Comparison of ENCODE assay signal across 20 cellular contexts in genomic region chr22:37202706-37203105, GRCh38. TPM values are rescaled to one million over a fixed set of nuclear protein-coding genes. Genes with fewer than 3 reads are reported as not detected.
DNase-seq lines count a peak whose midpoint lies in the region; ATAC-seq, FAIRE-seq and TF ChIP-seq lines count a peak whose summit lies in the region.
"Had no signal": no experiment of that assay in that cellular context is flagged by ENCODE, and none has a peak within 500 bp of the region (broad histone marks: within the 10 kb centered on the region; RNA-seq: fewer than 3 reads in every experiment).

No MANE protein-coding gene starts in this region.

- H3K4me3 ChIP-seq in HepG2 (replicated peaks in 1 of 3; ENCODE audit: insufficient read depth in 1 of 3, low read depth in 2 of 3, low read length in 3 of 3) (no peak overlapping the region), sigmoid colon (no peak overlapping the region)
- H3K4me3 ChIP-seq in CD4-positive, alpha-beta memory T cell (ENCODE audit: low read length in 2 of 2), result no peak overlapping the region
- H3K4me3 ChIP-seq: A549, GM23338, MG63 had no signal

- no TSS peak for BruUV-seq in HepG2 (replicated peaks; lab: Mats Ljungman, UMichigan)

- no peaks in the 10 kb centered on the region for H3K27me3 ChIP-seq in HepG2 (ENCODE audit: control insufficient read depth in 1 of 2, insufficient read depth in 2 of 2, low read length in 2 of 2)
- no peaks in the 10 kb centered on the region for H3K27me3 ChIP-seq in sigmoid colon
- H3K27me3 ChIP-seq in CD4-positive, alpha-beta memory T cell (ENCODE audit: insufficient read depth, low read length), result no peaks in the 10 kb centered on the region
- H3K27me3 ChIP-seq: MG63 had no signal

- in situ Hi-C loops in HepG2 (cut with HindIII; ENCODE audit: extremely low pct_ligation_motif_present, low pct_unique_long_range_greater_than_20kb), result no loop called here

- H3K9ac ChIP-seq in HepG2 (ENCODE audit: insufficient read depth, low read depth, low read length), result no peak overlapping the region

- POLR2A ChIA-PET in activated CD4-positive, alpha-beta T cell treated with anti-CD3 and anti-CD28 coated beads for 36 hours (lab: Charles Lee), result no interaction called here
- POLR2A ChIA-PET in HepG2 (lab: Yijun Ruan, JAX), result no interaction called here
- POLR2A ChIA-PET in CD4-positive, alpha-beta memory T cell (lab: Charles Lee; ENCODE audit: partially characterized antibody), result interaction anchor here (0.7 to 7.6 kb wide), 2 partner anchors 16 to 39 kb away, joined by 4 to 125 read pairs; no protein-coding TSS in a partner anchor

- H3K9me3 ChIP-seq in T-helper 17 cell (ENCODE audit: control insufficient read depth, low read length, poor library complexity, severe bottlenecking), result no peaks in the 10 kb centered on the region
- no peaks in the 10 kb centered on the region for H3K9me3 ChIP-seq in HepG2 (ENCODE audit: low read length)
- no peaks in the 10 kb centered on the region for H3K9me3 ChIP-seq in sigmoid colon
- no peaks in the 10 kb centered on the region for H3K9me3 ChIP-seq in CD4-positive, alpha-beta memory T cell (ENCODE audit: control insufficient read depth in 1 of 2, low read length in 2 of 2)
- H3K9me3 ChIP-seq: A549, MG63 had no signal

- no peak overlapping the region for H2AFZ ChIP-seq in HepG2 (ENCODE audit: low read length)
- H2AFZ ChIP-seq: GM23338 had no signal

- no peak for TF ChIP-seq CTCF in HepG2 (CRISPR knock-in tag; IDR thresholded peaks at IDR 0.05)
- TF ChIP-seq CTCF in sigmoid colon (IDR thresholded peaks at IDR 0.05), result no peak

- 43% methylated on average over 9 of the region's 11 CpGs for WGBS in HepG2 (ENCODE audit: low lambda C conversion rate)
- 85 to 92% methylated on average over 11 of the region's 11 CpGs for WGBS in sigmoid colon, 2 donors

- no peak overlapping the region for H3K4me3 Mint-ChIP-seq in activated CD4-positive, alpha-beta T cell treated with anti-CD3 and anti-CD28 coated beads for 36 hours
- no peak overlapping the region for H3K4me3 Mint-ChIP-seq in activated CD4-positive, alpha-beta T cell treated with anti-CD3 and anti-CD28 coated beads, Interleukin-2, amount 10 ng/mL, durations not matched to agents 24 days and 14 days
- H3K4me3 Mint-ChIP-seq in T-helper 17 cell, result no peak overlapping the region
- H3K4me3 Mint-ChIP-seq in CD4-positive, alpha-beta memory T cell, result no peak overlapping the region
- H3K4me3 Mint-ChIP-seq: CD14-positive monocyte, GM23338 had no signal

- ATAC-seq in activated CD4-positive, alpha-beta T cell treated with anti-CD3 and anti-CD28 coated beads for 36 hours, result no peak
- ATAC-seq in T-helper 17 cell (no peak), HepG2 (no peak), HG03025 (IDR thresholded peaks at IDR 0.05; ENCODE audit: low FRiP score, unreplicated experiment) (no peak)
- ATAC-seq: A549, GM23338 had no signal

- TF ChIP-seq POLR2A in HepG2 (IDR thresholded peaks at IDR 0.05; ENCODE audit: insufficient read depth in 1 of 2, low read depth in 2 of 2, low read length in 2 of 2), result no peak
- no peak for TF ChIP-seq POLR2A in sigmoid colon (IDR thresholded peaks at IDR 0.05)

- FAIRE-seq in HepG2 (lab: Jason Lieb, UNC), result no peak
- FAIRE-seq: A549 had no signal

- peaks cover 36% of the 10 kb centered on the region for H3K4me1 Mint-ChIP-seq in activated CD4-positive, alpha-beta T cell treated with anti-CD3 and anti-CD28 coated beads for 36 hours
- H3K4me1 Mint-ChIP-seq in activated CD4-positive, alpha-beta T cell treated with anti-CD3 and anti-CD28 coated beads, Interleukin-2, amount 10 ng/mL, durations not matched to agents 24 days and 14 days, result peaks cover 18% of the 10 kb centered on the region
- H3K4me1 Mint-ChIP-seq in T-helper 17 cell, result peaks cover 7% of the 10 kb centered on the region
- peaks cover 7 to 22% (median 16%) of the 10 kb centered on the region in 4 donors for H3K4me1 Mint-ChIP-seq in CD4-positive, alpha-beta memory T cell

- no peaks in the 10 kb centered on the region for H3K27me3 Mint-ChIP-seq in activated CD4-positive, alpha-beta T cell treated with anti-CD3 and anti-CD28 coated beads for 36 hours
- no peaks in the 10 kb centered on the region for H3K27me3 Mint-ChIP-seq in activated CD4-positive, alpha-beta T cell treated with anti-CD3 and anti-CD28 coated beads, Interleukin-2, amount 10 ng/mL, durations not matched to agents 24 days and 14 days
- no peaks in the 10 kb centered on the region for H3K27me3 Mint-ChIP-seq in T-helper 17 cell
- no peaks in the 10 kb centered on the region for H3K27me3 Mint-ChIP-seq in CD4-positive, alpha-beta memory T cell

- intact Hi-C loops in activated CD4-positive, alpha-beta T cell treated with anti-CD3 and anti-CD28 coated beads for 36 hours (cut with DNase I, micrococcal nuclease), result no loop called here
- intact Hi-C loops in activated CD4-positive, alpha-beta T cell treated with anti-CD3 and anti-CD28 coated beads, Interleukin-2, amount 10 ng/mL, durations not matched to agents 24 days and 14 days (cut with micrococcal nuclease), result no loop called here
- intact Hi-C loops in HepG2 (cut with micrococcal nuclease; ENCODE audit: unreplicated experiment) (loop anchor here (5.0 kb wide), 1 partner anchor 60 kb away; no protein-coding TSS in a partner anchor), sigmoid colon (cut with DNase I) (no loop called here)
- intact Hi-C loops in CD4-positive, alpha-beta memory T cell (cut with micrococcal nuclease), result no loop called here

- CTCF ChIA-PET in activated CD4-positive, alpha-beta T cell treated with anti-CD3 and anti-CD28 coated beads for 36 hours (lab: Charles Lee), result interaction anchor here (1.4 to 4.6 kb wide), 2 partner anchors 15 to 56 kb away, joined by 3 to 37 read pairs; no protein-coding TSS in a partner anchor
- CTCF ChIA-PET in HepG2 (lab: Yijun Ruan, JAX; ENCODE audit: low intra/inter-chr PET ratio, low total read pairs), result no interaction called here
- CTCF ChIA-PET in CD4-positive, alpha-beta memory T cell (lab: Charles Lee; ENCODE audit: partially characterized antibody), result interaction anchor here (0.7 to 6.7 kb wide), 5 partner anchors 15 to 58 kb away, joined by 3 to 86 read pairs (median 3); no protein-coding TSS in a partner anchor

- H3K4me2 ChIP-seq in HepG2 (ENCODE audit: low read depth, low read length), result no peak overlapping the region
- H3K4me2 ChIP-seq: A549, GM23338 had no signal

- peak; percentile 9 for DNase-seq in activated CD4-positive, alpha-beta T cell treated with anti-CD3 and anti-CD28 coated beads for 36 hours
- DNase-seq in activated CD4-positive, alpha-beta T cell treated with anti-CD3 and anti-CD28 coated beads, Interleukin-2, amount 10 ng/mL, durations not matched to agents 24 days and 14 days, result no peak
- peak in 1 of 3 donors; percentile 2 for DNase-seq in T-helper 17 cell
- DNase-seq in HepG2 (ENCODE audit: low spot score), result no peak
- peak; percentile 45 for DNase-seq in sigmoid colon
- DNase-seq in CD4-positive, alpha-beta memory T cell, result no peak
- DNase-seq in H4 (ENCODE audit: low spot score), result no peak
- DNase-seq: Calu3, DMS79 treated with DMSO at 0.1 percent for 48 hours, GDM1, MG63, NCI-H1092 treated with DMSO at 0.1 percent for 48 hours, NCI-H1694 treated with DMSO at 0.1 percent for 48 hours, NCI-H446, NCI-H82, Right ventricle myocardium superior had no signal

- H3K36me3 Mint-ChIP-seq in activated CD4-positive, alpha-beta T cell treated with anti-CD3 and anti-CD28 coated beads for 36 hours (ENCODE audit: low read depth), result no peaks in the 10 kb centered on the region
- H3K36me3 Mint-ChIP-seq in activated CD4-positive, alpha-beta T cell treated with anti-CD3 and anti-CD28 coated beads, Interleukin-2, amount 10 ng/mL, durations not matched to agents 24 days and 14 days (ENCODE audit: low read depth), result peaks cover 2% of the 10 kb centered on the region
- H3K36me3 Mint-ChIP-seq in T-helper 17 cell (ENCODE audit: low read depth), result no peaks in the 10 kb centered on the region
- peaks cover 0 to 3% of the 10 kb centered on the region in 2 donors for H3K36me3 Mint-ChIP-seq in CD4-positive, alpha-beta memory T cell
- H3K36me3 Mint-ChIP-seq: CD14-positive monocyte had no signal

- no peaks in the 10 kb centered on the region for H3K9me3 Mint-ChIP-seq in activated CD4-positive, alpha-beta T cell treated with anti-CD3 and anti-CD28 coated beads for 36 hours (ENCODE audit: low read depth)
- no peaks in the 10 kb centered on the region for H3K9me3 Mint-ChIP-seq in activated CD4-positive, alpha-beta T cell treated with anti-CD3 and anti-CD28 coated beads, Interleukin-2, amount 10 ng/mL, durations not matched to agents 24 days and 14 days
- no peaks in the 10 kb centered on the region for H3K9me3 Mint-ChIP-seq in CD4-positive, alpha-beta memory T cell
- H3K9me3 Mint-ChIP-seq: GM23338 had no signal

- no peaks in the 10 kb centered on the region for H3K36me3 ChIP-seq in HepG2 (replicated peaks in 1 of 2; ENCODE audit: control insufficient read depth in 1 of 2, insufficient read depth in 2 of 2, low read length in 2 of 2)
- no peaks in the 10 kb centered on the region for H3K36me3 ChIP-seq in sigmoid colon
- no peaks in the 10 kb centered on the region for H3K36me3 ChIP-seq in CD4-positive, alpha-beta memory T cell (ENCODE audit: insufficient read depth, low read length)
- H3K36me3 ChIP-seq: MG63 had no signal

- H3K27ac Mint-ChIP-seq in activated CD4-positive, alpha-beta T cell treated with anti-CD3 and anti-CD28 coated beads for 36 hours, result no peak overlapping the region
- no peak overlapping the region for H3K27ac Mint-ChIP-seq in activated CD4-positive, alpha-beta T cell treated with anti-CD3 and anti-CD28 coated beads, Interleukin-2, amount 10 ng/mL, durations not matched to agents 24 days and 14 days
- H3K27ac Mint-ChIP-seq in T-helper 17 cell, result peak overlapping the region; percentile 63
- H3K27ac Mint-ChIP-seq in CD4-positive, alpha-beta memory T cell, result peak overlapping the region in 2 of 7 donors; percentile 9 to 76
- H3K27ac Mint-ChIP-seq: CD14-positive monocyte, GM23338 had no signal

- no peaks in the 10 kb centered on the region for H3K79me2 ChIP-seq in HepG2 (ENCODE audit: insufficient read depth, low read length)

- peaks cover 35% of the 10 kb centered on the region for H3K4me1 ChIP-seq in HepG2 (ENCODE audit: insufficient read depth, low read length)
- H3K4me1 ChIP-seq in sigmoid colon, result peaks cover 0 to 20% (median 12%) of the 10 kb centered on the region in 4 donors
- peaks cover 20% of the 10 kb centered on the region for H3K4me1 ChIP-seq in CD4-positive, alpha-beta memory T cell (ENCODE audit: insufficient read depth, low read length)

- TF ChIP-seq RAD21 in HepG2 (CRISPR knock-in tag; IDR thresholded peaks at IDR 0.05), result no peak

- H4K20me1 ChIP-seq in HepG2 (ENCODE audit: insufficient read depth, low read length), result no peaks in the 10 kb centered on the region

- H3K27ac ChIP-seq in HepG2 (ENCODE audit: extremely low read length, insufficient read depth, low read length), result no peak overlapping the region
- H3K27ac ChIP-seq in sigmoid colon, result no peak overlapping the region
- no peak overlapping the region for H3K27ac ChIP-seq in CD4-positive, alpha-beta memory T cell (ENCODE audit: low read depth, low read length)

- TF ChIP-seq EP300 in HepG2 (IDR thresholded peaks at IDR 0.05; ENCODE audit: low read depth in 2 of 2, low read length in 2 of 2) (no peak), HepG2 (CRISPR knock-in tag; IDR thresholded peaks at IDR 0.05; ENCODE audit: borderline replicate concordance) (no peak), sigmoid colon (IDR thresholded peaks at IDR 0.05) (no peak)

RNA-seq across cellular contexts. Expression of gene SSTR3, which starts 9.6 kb away (rescaled TPM):
- total RNA-seq in activated CD4-positive, alpha-beta T cell treated with anti-CD3 and anti-CD28 coated beads for 36 hours, result 10 to 100 TPM; 14.8 to 15.6 TPM
- total RNA-seq in activated CD4-positive, alpha-beta T cell treated with anti-CD3 and anti-CD28 coated beads, Interleukin-2, amount 10 ng/mL, durations not matched to agents 24 days and 14 days, result 3.5 and 4.0 TPM in 2 replicates
- total RNA-seq in T-helper 17 cell (1 to 10 TPM in 1 of 2 donors, under 1 TPM in 1; 0.37 to 2.1 TPM), HepG2 (2016; rRNA removed; fragmentation: Illumina TruSeq; extraction: Trizol) (0.39 and 0.64 TPM in 2 replicates), sigmoid colon (under 1 TPM in 1 of 4 donors, not detected in 3; 0.36 TPM)
- total RNA-seq in HepG2 (2016; cell fraction: cytosol; rRNA removed; fragmentation: Illumina TruSeq; extraction: Trizol; ENCODE audit: low read depth), result 0.09 and 0.10 TPM in 2 replicates
- total RNA-seq in HepG2 (2016; cell fraction: insoluble cytoplasmic fraction; rRNA removed; fragmentation: Illumina TruSeq; extraction: Trizol), result 0.39 and 0.49 TPM in 2 replicates
- 0.25 and 0.38 TPM in 2 replicates for total RNA-seq in HepG2 (2016; cell fraction: membrane; rRNA removed; fragmentation: Illumina TruSeq; extraction: Trizol)
- total RNA-seq in HepG2 (2016; cell fraction: nucleus; rRNA removed; fragmentation: Illumina TruSeq; extraction: Trizol), result 0.60 and 0.65 TPM in 2 replicates
- polyA plus RNA-seq in HepG2 (2011; rRNA removed) (0.08 and 0.09 TPM in 2 replicates), sigmoid colon (1 to 10 TPM in 1 of 3 donors, not detected in 2; 1.7 TPM)
- 0.07 and 0.09 TPM in 2 replicates for polyA plus RNA-seq in HepG2 (2011; cell fraction: cytosol; rRNA removed)
- polyA plus RNA-seq in HepG2 (2011; cell fraction: nucleus; rRNA removed), result 0.21 and 0.35 TPM in 2 replicates
- polyA plus RNA-seq in HepG2 (2012), result 0.04 and 0.05 TPM in 2 replicates
- 0.06 and 0.11 TPM in 2 replicates for polyA plus RNA-seq in HepG2 (2016; cell fraction: cytosol; fragmentation: Illumina TruSeq; extraction: Trizol; ENCODE audit: low read depth)
- polyA plus RNA-seq in HepG2 (2016; cell fraction: insoluble cytoplasmic fraction; fragmentation: Illumina TruSeq; extraction: Trizol; ENCODE audit: low read depth), result 0.24 and 0.28 TPM in 2 replicates
- 0.11 and 0.14 TPM in 2 replicates for polyA plus RNA-seq in HepG2 (2016; cell fraction: membrane; fragmentation: Illumina TruSeq; extraction: Trizol; ENCODE audit: low read depth)
- 0.53 and 0.95 TPM in 2 replicates for polyA plus RNA-seq in HepG2 (2016; cell fraction: nucleus; fragmentation: Illumina TruSeq; extraction: Trizol; ENCODE audit: insufficient read depth, low read depth)
- polyA minus RNA-seq in HepG2 (2011; rRNA and poly(A)+ RNA removed; ENCODE audit: low replicate concordance), result 0.07 and 0.30 TPM in 2 replicates
- not detected in 2 replicates for polyA minus RNA-seq in HepG2 (2011; cell fraction: cytosol; rRNA and poly(A)+ RNA removed)
- polyA minus RNA-seq in HepG2 (2011; cell fraction: nucleus; rRNA and poly(A)+ RNA removed), result 0.13 TPM in 1 of 2 replicates, not detected in the other
- total RNA-seq in CD4-positive, alpha-beta memory T cell, result 1 to 10 TPM; 8.2 to 9.3 TPM
- 1 to 10 TPM in 1 of 2 donors, under 1 TPM in 1; 0.50 to 1.4 TPM for polyA plus RNA-seq in CD4-positive, alpha-beta memory T cell
- total RNA-seq in H4 (2014; rRNA removed; shearing (Covaris generic)), result not detected in 2 replicates
- total RNA-seq: Calu3, Right ventricle myocardium superior had no signal
- polyA plus RNA-seq: A549, CD14-positive monocyte, GM23338 had no signal

RNA-seq across cellular contexts. Expression of gene C1QTNF6, which starts 14.7 kb away (rescaled TPM):
- 1 to 10 TPM; 8.4 to 8.7 TPM for total RNA-seq in activated CD4-positive, alpha-beta T cell treated with anti-CD3 and anti-CD28 coated beads for 36 hours
- total RNA-seq in activated CD4-positive, alpha-beta T cell treated with anti-CD3 and anti-CD28 coated beads, Interleukin-2, amount 10 ng/mL, durations not matched to agents 24 days and 14 days, result 6.0 and 6.9 TPM in 2 replicates
- total RNA-seq in T-helper 17 cell, result 10 to 100 TPM; 11.2 to 11.8 TPM
- 1.5 and 2.7 TPM in 2 replicates for total RNA-seq in HepG2 (2016; rRNA removed; fragmentation: Illumina TruSeq; extraction: Trizol)
- 0.40 and 0.97 TPM in 2 replicates for total RNA-seq in HepG2 (2016; cell fraction: cytosol; rRNA removed; fragmentation: Illumina TruSeq; extraction: Trizol; ENCODE audit: low read depth)
- total RNA-seq in HepG2 (2016; cell fraction: insoluble cytoplasmic fraction; rRNA removed; fragmentation: Illumina TruSeq; extraction: Trizol), result 1.1 and 2.5 TPM in 2 replicates
- total RNA-seq in HepG2 (2016; cell fraction: membrane; rRNA removed; fragmentation: Illumina TruSeq; extraction: Trizol), result 1.7 and 1.8 TPM in 2 replicates
- 4.5 and 5.3 TPM in 2 replicates for total RNA-seq in HepG2 (2016; cell fraction: nucleus; rRNA removed; fragmentation: Illumina TruSeq; extraction: Trizol)
- 6.9 and 10.7 TPM in 2 replicates for polyA plus RNA-seq in HepG2 (2011; rRNA removed)
- polyA plus RNA-seq in HepG2 (2011; cell fraction: cytosol; rRNA removed), result 3.0 and 4.1 TPM in 2 replicates
- polyA plus RNA-seq in HepG2 (2011; cell fraction: nucleus; rRNA removed), result 39.8 and 43.2 TPM in 2 replicates
- polyA plus RNA-seq in HepG2 (2012), result 4.1 and 5.1 TPM in 2 replicates
- polyA plus RNA-seq in HepG2 (2016; cell fraction: cytosol; fragmentation: Illumina TruSeq; extraction: Trizol; ENCODE audit: low read depth), result 0.60 and 1.2 TPM in 2 replicates
- 1.7 and 1.9 TPM in 2 replicates for polyA plus RNA-seq in HepG2 (2016; cell fraction: insoluble cytoplasmic fraction; fragmentation: Illumina TruSeq; extraction: Trizol; ENCODE audit: low read depth)
- 1.6 and 1.8 TPM in 2 replicates for polyA plus RNA-seq in HepG2 (2016; cell fraction: membrane; fragmentation: Illumina TruSeq; extraction: Trizol; ENCODE audit: low read depth)
- 8.4 and 10.3 TPM in 2 replicates for polyA plus RNA-seq in HepG2 (2016; cell fraction: nucleus; fragmentation: Illumina TruSeq; extraction: Trizol; ENCODE audit: insufficient read depth, low read depth)
- polyA minus RNA-seq in HepG2 (2011; rRNA and poly(A)+ RNA removed; ENCODE audit: low replicate concordance), result 8.3 and 36.4 TPM in 2 replicates
- 2.5 and 4.0 TPM in 2 replicates for polyA minus RNA-seq in HepG2 (2011; cell fraction: cytosol; rRNA and poly(A)+ RNA removed)
- 18.0 and 21.3 TPM in 2 replicates for polyA minus RNA-seq in HepG2 (2011; cell fraction: nucleus; rRNA and poly(A)+ RNA removed)
- 1 to 10 TPM; 1.1 to 5.5 (median 1.6) TPM for total RNA-seq in sigmoid colon
- 10 to 100 TPM in 1 of 3 donors, 1 to 10 TPM in 2; 1.8 to 12.1 (median 1.8) TPM for polyA plus RNA-seq in sigmoid colon
- total RNA-seq in CD4-positive, alpha-beta memory T cell, result 10 to 100 TPM; 23.1 to 24.8 TPM
- under 1 TPM; 0.49 to 0.89 TPM for polyA plus RNA-seq in CD4-positive, alpha-beta memory T cell
- total RNA-seq in H4 (2014; rRNA removed; shearing (Covaris generic)), result 4.9 and 6.3 TPM in 2 replicates

RNA-seq across cellular contexts. Expression of gene RAC2, which starts 41.4 kb away (rescaled TPM):
- 100 to 1,000 TPM; 692 to 930 TPM for total RNA-seq in activated CD4-positive, alpha-beta T cell treated with anti-CD3 and anti-CD28 coated beads for 36 hours
- 519 and 540 TPM in 2 replicates for total RNA-seq in activated CD4-positive, alpha-beta T cell treated with anti-CD3 and anti-CD28 coated beads, Interleukin-2, amount 10 ng/mL, durations not matched to agents 24 days and 14 days
- total RNA-seq in T-helper 17 cell, result 100 to 1,000 TPM; 297 to 478 TPM
- not detected in 2 replicates for total RNA-seq in HepG2 (2016; rRNA removed; fragmentation: Illumina TruSeq; extraction: Trizol)
- 0.18 TPM in 1 of 2 replicates, not detected in the other for total RNA-seq in HepG2 (2016; cell fraction: cytosol; rRNA removed; fragmentation: Illumina TruSeq; extraction: Trizol; ENCODE audit: low read depth)
- not detected in 2 replicates for total RNA-seq in HepG2 (2016; cell fraction: insoluble cytoplasmic fraction; rRNA removed; fragmentation: Illumina TruSeq; extraction: Trizol)
- total RNA-seq in HepG2 (2016; cell fraction: membrane; rRNA removed; fragmentation: Illumina TruSeq; extraction: Trizol), result 0.28 TPM in 1 of 2 replicates, not detected in the other
- not detected in 2 replicates for total RNA-seq in HepG2 (2016; cell fraction: nucleus; rRNA removed; fragmentation: Illumina TruSeq; extraction: Trizol)
- 0.73 and 0.86 TPM in 2 replicates for polyA plus RNA-seq in HepG2 (2011; rRNA removed)
- 0.35 and 0.56 TPM in 2 replicates for polyA plus RNA-seq in HepG2 (2011; cell fraction: cytosol; rRNA removed)
- polyA plus RNA-seq in HepG2 (2011; cell fraction: nucleus; rRNA removed), result 0.61 and 0.68 TPM in 2 replicates
- polyA plus RNA-seq in HepG2 (2012), result 0.39 TPM in 1 of 2 replicates, not detected in the other
- 0.14 and 0.26 TPM in 2 replicates for polyA plus RNA-seq in HepG2 (2016; cell fraction: cytosol; fragmentation: Illumina TruSeq; extraction: Trizol; ENCODE audit: low read depth)
- 0.21 TPM in 1 of 2 replicates, not detected in the other for polyA plus RNA-seq in HepG2 (2016; cell fraction: insoluble cytoplasmic fraction; fragmentation: Illumina TruSeq; extraction: Trizol; ENCODE audit: low read depth)
- 0.16 and 0.20 TPM in 2 replicates for polyA plus RNA-seq in HepG2 (2016; cell fraction: membrane; fragmentation: Illumina TruSeq; extraction: Trizol; ENCODE audit: low read depth)
- 0.45 TPM in 1 of 2 replicates, not detected in the other for polyA plus RNA-seq in HepG2 (2016; cell fraction: nucleus; fragmentation: Illumina TruSeq; extraction: Trizol; ENCODE audit: insufficient read depth, low read depth)
- 0.64 and 2.0 TPM in 2 replicates for polyA minus RNA-seq in HepG2 (2011; rRNA and poly(A)+ RNA removed; ENCODE audit: low replicate concordance)
- not detected in 2 replicates for polyA minus RNA-seq in HepG2 (2011; cell fraction: cytosol; rRNA and poly(A)+ RNA removed)
- polyA minus RNA-seq in HepG2 (2011; cell fraction: nucleus; rRNA and poly(A)+ RNA removed), result 0.37 TPM in 1 of 2 replicates, not detected in the other
- total RNA-seq in sigmoid colon, result 1 to 10 TPM; 3.0 to 8.0 (median 5.0) TPM
- polyA plus RNA-seq in sigmoid colon, result 100 to 1,000 TPM in 1 of 3 donors, 10 to 100 TPM in 2; 14.8 to 138 (median 17.4) TPM
- 100 to 1,000 TPM; 304 to 318 TPM for total RNA-seq in CD4-positive, alpha-beta memory T cell
- polyA plus RNA-seq in CD4-positive, alpha-beta memory T cell, result 100 to 1,000 TPM; 724 to 917 TPM
- total RNA-seq in H4 (2014; rRNA removed; shearing (Covaris generic)), result 15.5 and 20.9 TPM in 2 replicates

RNA-seq across cellular contexts. Expression of gene IL2RB, which starts 53.0 kb away (rescaled TPM):
- total RNA-seq in activated CD4-positive, alpha-beta T cell treated with anti-CD3 and anti-CD28 coated beads for 36 hours, result 100 to 1,000 TPM; 204 to 231 TPM
- 288 and 296 TPM in 2 replicates for total RNA-seq in activated CD4-positive, alpha-beta T cell treated with anti-CD3 and anti-CD28 coated beads, Interleukin-2, amount 10 ng/mL, durations not matched to agents 24 days and 14 days
- total RNA-seq in T-helper 17 cell (100 to 1,000 TPM in 1 of 2 donors, 10 to 100 TPM in 1; 76.4 to 107 TPM), HepG2 (2016; rRNA removed; fragmentation: Illumina TruSeq; extraction: Trizol) (not detected in 2 replicates), sigmoid colon (under 1 TPM in 3 of 4 donors, not detected in 1; under 0.01 to 0.33 (median 0.14) TPM)
- not detected in 2 replicates for total RNA-seq in HepG2 (2016; cell fraction: cytosol; rRNA removed; fragmentation: Illumina TruSeq; extraction: Trizol; ENCODE audit: low read depth)
- not detected in 2 replicates for total RNA-seq in HepG2 (2016; cell fraction: insoluble cytoplasmic fraction; rRNA removed; fragmentation: Illumina TruSeq; extraction: Trizol)
- total RNA-seq in HepG2 (2016; cell fraction: membrane; rRNA removed; fragmentation: Illumina TruSeq; extraction: Trizol), result not detected in 2 replicates
- total RNA-seq in HepG2 (2016; cell fraction: nucleus; rRNA removed; fragmentation: Illumina TruSeq; extraction: Trizol), result not detected in 2 replicates
- polyA plus RNA-seq in HepG2 (2011; rRNA removed) (0.05 TPM in 1 of 2 replicates, not detected in the other), sigmoid colon (1 to 10 TPM in 1 of 3 donors, under 1 TPM in 2; under 0.01 to 9.7 (median 0.46) TPM)
- 0.10 TPM in 1 of 2 replicates, not detected in the other for polyA plus RNA-seq in HepG2 (2011; cell fraction: cytosol; rRNA removed)
- 0.09 TPM in 1 of 2 replicates, not detected in the other for polyA plus RNA-seq in HepG2 (2011; cell fraction: nucleus; rRNA removed)
- polyA plus RNA-seq in HepG2 (2012), result 0.03 TPM in 1 of 2 replicates, not detected in the other
- not detected in 2 replicates for polyA plus RNA-seq in HepG2 (2016; cell fraction: cytosol; fragmentation: Illumina TruSeq; extraction: Trizol; ENCODE audit: low read depth)
- polyA plus RNA-seq in HepG2 (2016; cell fraction: insoluble cytoplasmic fraction; fragmentation: Illumina TruSeq; extraction: Trizol; ENCODE audit: low read depth), result not detected in 2 replicates
- not detected in 2 replicates for polyA plus RNA-seq in HepG2 (2016; cell fraction: membrane; fragmentation: Illumina TruSeq; extraction: Trizol; ENCODE audit: low read depth)
- not detected in 2 replicates for polyA plus RNA-seq in HepG2 (2016; cell fraction: nucleus; fragmentation: Illumina TruSeq; extraction: Trizol; ENCODE audit: insufficient read depth, low read depth)
- polyA minus RNA-seq in HepG2 (2011; rRNA and poly(A)+ RNA removed; ENCODE audit: low replicate concordance), result 0.06 TPM in 1 of 2 replicates, not detected in the other
- not detected in 2 replicates for polyA minus RNA-seq in HepG2 (2011; cell fraction: cytosol; rRNA and poly(A)+ RNA removed)
- not detected in 2 replicates for polyA minus RNA-seq in HepG2 (2011; cell fraction: nucleus; rRNA and poly(A)+ RNA removed)
- total RNA-seq in CD4-positive, alpha-beta memory T cell, result 10 to 100 TPM; 55.4 to 63.8 TPM
- polyA plus RNA-seq in CD4-positive, alpha-beta memory T cell, result 100 to 1,000 TPM in 1 of 2 donors, 10 to 100 TPM in 1; 37.6 to 107 TPM
- 0.08 TPM in 1 of 2 replicates, not detected in the other for total RNA-seq in H4 (2014; rRNA removed; shearing (Covaris generic))
- total RNA-seq: Calu3 had no signal

Comparison
In these comparisons a context has a peak if more than half of its experiments do, and no peak if none do; other contexts are left out.
1. DNase-seq: peak in activated CD4-positive, alpha-beta T cell treated with anti-CD3 and anti-CD28 coated beads for 36 hours (single experiment) and sigmoid colon (single experiment); none in activated CD4-positive, alpha-beta T cell treated with anti-CD3 and anti-CD28 coated beads, Interleukin-2, amount 10 ng/mL, durations not matched to agents 24 days and 14 days (single experiment), HepG2 (single experiment), CD4-positive, alpha-beta memory T cell (0 of 5) and H4 (single experiment).
2. RNA of gene RAC2, which starts 41.4 kb away (total RNA-seq): 692 to 930 TPM in activated CD4-positive, alpha-beta T cell treated with anti-CD3 and anti-CD28 coated beads for 36 hours, 519 to 540 TPM in activated CD4-positive, alpha-beta T cell treated with anti-CD3 and anti-CD28 coated beads, Interleukin-2, amount 10 ng/mL, durations not matched to agents 24 days and 14 days, 297 to 478 TPM in T-helper 17 cell and 304 to 318 TPM in CD4-positive, alpha-beta memory T cell; 15.5 to 20.9 TPM in H4, 3.0 to 8.0 TPM in sigmoid colon and 0.18 to 0.28 TPM in HepG2; every median in the first group is over 10 times any median in the second.